ENCODE assay signal across 8 cellular contexts in genomic region chr2:8761529-8762164, GRCh38.
DNase-seq lines count a peak whose midpoint lies in the region; ATAC-seq and TF ChIP-seq lines count a peak whose summit lies in the region.

No MANE protein-coding gene starts in this region.

- H3K79me2 ChIP-seq in GM23338 (replicated peaks; ENCODE audit: insufficient read depth) = no peaks in the 10 kb centered on the region

- no peaks in the 10 kb centered on the region for H3K9me2 ChIP-seq in GM23338 (ENCODE audit: insufficient read depth)

- no peaks in the 10 kb centered on the region for H3K36me3 ChIP-seq in GM23338 (ENCODE audit: insufficient read depth)
- peaks cover 19% of the 10 kb centered on the region for H3K36me3 ChIP-seq in endodermal cell (ENCODE audit: control insufficient read depth, insufficient read depth, low read length)
- H3K36me3 ChIP-seq in neuronal stem cell (replicated peaks in 1 of 2; ENCODE audit: control insufficient read depth in 2 of 2, insufficient read depth in 2 of 2, low read length in 2 of 2) = peaks cover 6 to 28% of the 10 kb centered on the region in 2 donors
- H3K36me3 ChIP-seq in aorta (ENCODE audit: control insufficient read depth in 1 of 2, insufficient read depth in 2 of 2, low read length in 1 of 2) = peaks cover 0 to 4% of the 10 kb centered on the region in 2 donors

- H3K4me3 Mint-ChIP-seq in GM23338 = no peak overlapping the region
- H3K4me3 Mint-ChIP-seq in endodermal cell = no peak overlapping the region

- no peaks in the 10 kb centered on the region for H3K79me1 ChIP-seq in neuronal stem cell (ENCODE audit: low read depth, low read length)

- H3K36me3 Mint-ChIP-seq in GM23338 (ENCODE audit: low read depth) = peaks cover 15% of the 10 kb centered on the region
- peaks cover 29% of the 10 kb centered on the region for H3K36me3 Mint-ChIP-seq in endodermal cell (ENCODE audit: low read depth)

- H2AFZ ChIP-seq in GM23338 (no peak overlapping the region), neuronal stem cell (ENCODE audit: low read length) (no peak overlapping the region)

- H3K4me1 Mint-ChIP-seq in GM23338 (no peaks in the 10 kb centered on the region), endodermal cell (no peaks in the 10 kb centered on the region)

- H3K27ac ChIP-seq in GM23338 (ENCODE audit: low read depth) = no peak overlapping the region
- H3K27ac ChIP-seq in endodermal cell (ENCODE audit: low read depth, low read length) = no peak overlapping the region
- no peak overlapping the region for H3K27ac ChIP-seq in neuronal stem cell (replicated peaks; ENCODE audit: low read length)
- H3K27ac ChIP-seq in aorta (ENCODE audit: low read depth in 1 of 2, low read length in 2 of 2) = no peak overlapping the region
- no peak overlapping the region for H3K27ac ChIP-seq in right cardiac atrium (ENCODE audit: low read length)

- H3K27me3 ChIP-seq in GM23338 (ENCODE audit: insufficient read depth) (no peaks in the 10 kb centered on the region), endodermal cell (ENCODE audit: control insufficient read depth, insufficient read depth, low read length, poor library complexity, severe bottlenecking) (no peaks in the 10 kb centered on the region), neuronal stem cell (ENCODE audit: control insufficient read depth in 3 of 3, insufficient read depth in 3 of 3, low read depth in 1 of 3, low read length in 3 of 3) (no peaks in the 10 kb centered on the region), aorta (ENCODE audit: control insufficient read depth in 1 of 2, insufficient read depth in 2 of 2, low read length in 1 of 2) (no peaks in the 10 kb centered on the region), right cardiac atrium (ENCODE audit: control insufficient read depth, insufficient read depth) (no peaks in the 10 kb centered on the region)

- peak; percentile 67 for DNase-seq in AG20443 (ENCODE audit: low spot score)
- DNase-seq in GM23338 (ENCODE audit: low spot score) = peak; percentile 30
- DNase-seq in NCI-H774 (lab: John Stamatoyannopoulos, UW) = peak; percentile 30
- DNase-seq in endodermal cell = no peak
- DNase-seq in neuronal stem cell (ENCODE audit: low spot score) = peak; percentile 35
- no peak for DNase-seq in stimulated activated CD4-positive, alpha-beta T cell treated with anti-CD3 and anti-CD28 coated beads, Interleukin-2, amount 100 ng/mL, for 24 hours
- DNase-seq in aorta = no peak
- DNase-seq in right cardiac atrium = no peak

- ATAC-seq in GM23338 (no peak), aorta (ENCODE audit: low FRiP score) (no peak), right cardiac atrium (no peak)

- no peak overlapping the region for H2BK12ac ChIP-seq in neuronal stem cell (ENCODE audit: low read length)

- no peak overlapping the region for H2BK5ac ChIP-seq in neuronal stem cell (ENCODE audit: low read length)

- H3K9me3 Mint-ChIP-seq in GM23338 (peaks cover 3% of the 10 kb centered on the region), endodermal cell (peaks cover 1% of the 10 kb centered on the region)

- H3K23ac ChIP-seq in neuronal stem cell (ENCODE audit: low read depth, low read length, poor library complexity) = no peak overlapping the region

- H3K27ac Mint-ChIP-seq in GM23338 (no peak overlapping the region), endodermal cell (no peak overlapping the region)

- peak; percentile 47 to 61 for TF ChIP-seq CTCF in GM23338 (conservative IDR thresholded peaks at IDR 0.05; ENCODE audit: low read depth in 2 of 2)
- peak; percentile 75 for TF ChIP-seq CTCF in endodermal cell (conservative IDR thresholded peaks at IDR 0.05)

- 82% methylated on average over 1 of the region's 1 CpG; no CpG with 5 or more reads in 1 of the 2 experiments for WGBS in endodermal cell (ENCODE audit: insufficient coverage in 1 of 2, insufficient read length in 1 of 2), 2 experiments
- no CpG with 5 or more reads among the region's 1 CpG for whole genome bisulfite sequencing in neuronal stem cell (ENCODE audit: extremely low coverage in 2 of 2, insufficient read length in 2 of 2, insufficient replicate concordance in 1 of 2), 2 donors
- WGBS in aorta, 2 donors = 6 to 15% methylated on average over 1 of the region's 1 CpG
- 66% methylated on average over 1 of the region's 1 CpG for WGBS in right cardiac atrium

- H3K9ac ChIP-seq in endodermal cell (ENCODE audit: extremely low read depth, low read length, poor library complexity, severe bottlenecking) = no peak overlapping the region
- no peak overlapping the region for H3K9ac ChIP-seq in neuronal stem cell (ENCODE audit: low read depth, low read length, poor library complexity)

- H3K4me1 ChIP-seq in GM23338 (ENCODE audit: insufficient read depth) (no peaks in the 10 kb centered on the region), endodermal cell (ENCODE audit: control insufficient read depth, insufficient read depth, low read length) (no peaks in the 10 kb centered on the region), neuronal stem cell (ENCODE audit: control insufficient read depth in 2 of 2, insufficient read depth in 1 of 2, low read depth in 1 of 2, low read length in 2 of 2) (no peaks in the 10 kb centered on the region), aorta (ENCODE audit: control insufficient read depth in 1 of 2, insufficient read depth in 2 of 2, low read length in 2 of 2) (peaks cover 0 to 1% of the 10 kb centered on the region in 2 donors), right cardiac atrium (ENCODE audit: control insufficient read depth, insufficient read depth, low read length) (no peaks in the 10 kb centered on the region)

- H3K4me2 ChIP-seq in GM23338 (no peak overlapping the region), neuronal stem cell (ENCODE audit: insufficient read depth, low read length, poor library complexity, severe bottlenecking) (no peak overlapping the region)

- H2BK15ac ChIP-seq in neuronal stem cell (ENCODE audit: low read length) = no peak overlapping the region

- H2AK5ac ChIP-seq in neuronal stem cell (ENCODE audit: low read depth, low read length) = no peak overlapping the region

- H3K27me3 Mint-ChIP-seq in GM23338 (ENCODE audit: insufficient read depth, low read depth, poor library complexity) (peaks cover 3% of the 10 kb centered on the region), endodermal cell (ENCODE audit: insufficient read depth) (no peaks in the 10 kb centered on the region)

- H3K14ac ChIP-seq in neuronal stem cell (ENCODE audit: low read length) = no peak overlapping the region

- no peak overlapping the region for H4K8ac ChIP-seq in neuronal stem cell (ENCODE audit: low read depth, low read length)

- no peak overlapping the region for H3K18ac ChIP-seq in neuronal stem cell (ENCODE audit: low read length)

- no peaks in the 10 kb centered on the region for H3F3A ChIP-seq in GM23338 (replicated peaks; ENCODE audit: low read depth)

- intact Hi-C loops in aorta (cut with DNase I) (loop anchor here (5.0 to 10.0 kb wide), 3 partner anchors 74 to 1557 kb away; no protein-coding TSS in a partner anchor), right cardiac atrium (cut with DNase I) (no loop called here)

- H3K4me3 ChIP-seq in GM23338 (no peak overlapping the region), endodermal cell (ENCODE audit: low read length) (no peak overlapping the region), neuronal stem cell (ENCODE audit: low read length in 2 of 2) (no peak overlapping the region), aorta (ENCODE audit: low read length in 2 of 2) (no peak overlapping the region), right cardiac atrium (ENCODE audit: low read length) (no peak overlapping the region)

- no peaks in the 10 kb centered on the region; the same call in 1 of the 2 replicates for H4K20me1 ChIP-seq in GM23338 (replicated peaks; ENCODE audit: insufficient read depth)

- no peak overlapping the region for H4K91ac ChIP-seq in neuronal stem cell (ENCODE audit: low read depth, low read length, poor library complexity)

- H3K9me3 ChIP-seq in endodermal cell (ENCODE audit: control insufficient read depth, low read length) = peaks cover 3% of the 10 kb centered on the region
- H3K9me3 ChIP-seq in neuronal stem cell (replicated peaks in 1 of 2; ENCODE audit: control insufficient read depth in 2 of 2, insufficient read depth in 1 of 2, low read depth in 1 of 2, low read length in 2 of 2) = peaks cover under 1 to 3% of the 10 kb centered on the region in 2 donors
- H3K9me3 ChIP-seq in aorta (ENCODE audit: control insufficient read depth, low read length) = peaks cover 2% of the 10 kb centered on the region
- H3K9me3 ChIP-seq in right cardiac atrium (ENCODE audit: control insufficient read depth, low read length) = no peaks in the 10 kb centered on the region

- no peak overlapping the region for H3K4ac ChIP-seq in neuronal stem cell (ENCODE audit: low read length)

- H2BK120ac ChIP-seq in neuronal stem cell (ENCODE audit: low read depth, low read length) = no peak overlapping the region

TF ChIP-seq in GM23338, 12 proteins besides CTCF, POLR2A, EP300 and RAD21 (continues in another document):
- TF ChIP-seq REST (IDR thresholded peaks at IDR 0.05; ENCODE audit: unreplicated experiment) = no peak
- TF ChIP-seq EZH2 (IDR thresholded peaks at IDR 0.05; ENCODE audit: low read depth, unreplicated experiment) = no peak
- TF ChIP-seq JUNB (IDR thresholded peaks at IDR 0.05; ENCODE audit: unreplicated experiment) = no peak
- no peak for TF ChIP-seq ZNF114 (CRISPR knock-in tag; IDR thresholded peaks at IDR 0.05)
- TF ChIP-seq STAT1 (IDR thresholded peaks at IDR 0.05; ENCODE audit: unreplicated experiment) = no peak

Comparison
In these comparisons a context has a peak if more than half of its experiments do, and no peak if none do; other contexts are left out.
1. DNase-seq: peak in AG20443 (single experiment), GM23338 (single experiment), NCI-H774 (single experiment) and neuronal stem cell (single experiment); none in endodermal cell (single experiment), stimulated activated CD4-positive, alpha-beta T cell treated with anti-CD3 and anti-CD28 coated beads, Interleukin-2, amount 100 ng/mL, for 24 hours (0 of 2), aorta (0 of 2) and right cardiac atrium (0 of 3).
2. intact Hi-C loops: an anchor here in aorta (5.0 to 10.0 kb wide); none called in right cardiac atrium.